ENCODE assay signal across 8 cellular contexts in genomic region chr1:26278303-26278702, GRCh38. TPM values are rescaled to one million over a fixed set of nuclear protein-coding genes. Genes with fewer than 3 reads are reported as not detected.
A peak's percentile ranks its signal among the peaks of the same experiment; 100 is the strongest.
DNase-seq lines count a peak whose midpoint lies in the region; ATAC-seq and TF ChIP-seq lines count a peak whose summit lies in the region.

No MANE protein-coding gene starts in this region.

- no peak overlapping the region for H3K27ac ChIP-seq in HEK293 (ENCODE audit: extremely low read depth, low read depth, low read length)

- H3K4me3 ChIP-seq in HEK293 (ENCODE audit: low read depth, low read length), result no peak overlapping the region
- no peak overlapping the region for H3K4me3 ChIP-seq in fibroblast of villous mesenchyme (ENCODE audit: low read depth, low read length)

- peaks cover 4 to 69% of the 10 kb centered on the region in 2 experiments; a peak in 1 of 3 replicates for H3K36me3 ChIP-seq in HEK293 (ENCODE audit: control insufficient read depth in 2 of 2, insufficient read depth in 1 of 2, low read length in 2 of 2)

- no peaks in the 10 kb centered on the region for H3K9me3 ChIP-seq in HEK293 (ENCODE audit: control insufficient read depth, insufficient read depth, low read depth, low read length)

- no peaks in the 10 kb centered on the region for H3K27me3 Mint-ChIP-seq in activated CD8-positive, alpha-beta T cell treated with anti-CD3 and anti-CD28 coated beads, Interleukin-2, amount 10 ng/mL, durations not matched to agents 7 days and 5 days (ENCODE audit: low read depth)

- H3K36me3 Mint-ChIP-seq in activated CD8-positive, alpha-beta T cell treated with anti-CD3 and anti-CD28 coated beads, Interleukin-2, amount 10 ng/mL, durations not matched to agents 7 days and 5 days (ENCODE audit: low read depth), result peaks cover 77% of the 10 kb centered on the region

- POLR2A ChIA-PET in HEK293 (lab: Yijun Ruan, JAX), result no interaction called here
- POLR2A ChIA-PET in activated CD8-positive, alpha-beta T cell treated with anti-CD3 and anti-CD28 coated beads, Interleukin-2, amount 10 ng/mL, durations not matched to agents 7 days and 5 days (lab: Charles Lee), result interaction anchor here (19.5 kb wide), 1 partner anchor 40 kb away, joined by 409 read pairs; the partner anchor contains the start of gene CD52

- no peak for TF ChIP-seq CTCF in HEK293 (tag by site-specific recombination; IDR thresholded peaks at IDR 0.05)
- TF ChIP-seq CTCF in fibroblast of villous mesenchyme (IDR thresholded peaks at IDR 0.05; ENCODE audit: insufficient read depth, low read depth, low read length), result no peak

- no peak for DNase-seq in activated CD8-positive, alpha-beta T cell treated with anti-CD3 and anti-CD28 coated beads, Interleukin-2, amount 10 ng/mL, durations not matched to agents 7 days and 5 days
- DNase-seq in fibroblast of villous mesenchyme (ENCODE audit: low read depth) (peak; percentile 92), cerebellar cortex (ENCODE audit: low spot score) (no peak), NCI-H146 treated with DMSO at 0.1 percent for 48 hours (lab: John Stamatoyannopoulos, UW; ENCODE audit: unreplicated experiment) (no peak)
- DNase-seq in stimulated activated naive CD8-positive, alpha-beta T cell treated with anti-CD3 and anti-CD28 coated beads, Interleukin-15, Interleukin-2, amounts not matched to agents 100 U/mL and 50 U/mL, for 24 hours, result peak; percentile 43

- H3K27ac Mint-ChIP-seq in activated CD8-positive, alpha-beta T cell treated with anti-CD3 and anti-CD28 coated beads, Interleukin-2, amount 10 ng/mL, durations not matched to agents 7 days and 5 days, result peak overlapping the region; percentile 91

- H3K9me3 Mint-ChIP-seq in activated CD8-positive, alpha-beta T cell treated with anti-CD3 and anti-CD28 coated beads, Interleukin-2, amount 10 ng/mL, durations not matched to agents 7 days and 5 days (ENCODE audit: insufficient read depth), result no peaks in the 10 kb centered on the region

- H3K4me3 Mint-ChIP-seq in activated CD8-positive, alpha-beta T cell treated with anti-CD3 and anti-CD28 coated beads, Interleukin-2, amount 10 ng/mL, durations not matched to agents 7 days and 5 days, result peak overlapping the region; percentile 36

- CTCF ChIA-PET in HEK293 (lab: Yijun Ruan, JAX), result interaction anchor here (0.6 to 5.1 kb wide), 3 partner anchors 43 to 609 kb away, joined by 3 to 50 read pairs (median 6); no protein-coding TSS in a partner anchor
- CTCF ChIA-PET in activated CD8-positive, alpha-beta T cell treated with anti-CD3 and anti-CD28 coated beads, Interleukin-2, amount 10 ng/mL, durations not matched to agents 7 days and 5 days (lab: Charles Lee), result interaction anchor here (1.2 to 9.1 kb wide), 9 partner anchors 10 to 139 kb away, joined by 4 to 206 read pairs (median 39); partner anchors contain the start of genes CD52 and CEP85

- no peak for ATAC-seq in activated CD8-positive, alpha-beta T cell treated with anti-CD3 and anti-CD28 coated beads, Interleukin-2, amount 10 ng/mL, durations not matched to agents 7 days and 5 days
- no peak for ATAC-seq in stimulated activated naive CD8-positive, alpha-beta T cell treated with anti-CD3 and anti-CD28 coated beads, Interleukin-15, Interleukin-2, amounts not matched to agents 100 U/mL and 50 U/mL, for 24 hours
- ATAC-seq in HG03039 (IDR thresholded peaks at IDR 0.05; ENCODE audit: unreplicated experiment) (no peak), GM21447 (IDR thresholded peaks at IDR 0.05; ENCODE audit: unreplicated experiment) (no peak)

- H3K4me1 ChIP-seq in HEK293 (ENCODE audit: control insufficient read depth, insufficient read depth, low read length), result 0 out of 2 replicates have a peak, but pooled peaks cover 3% of the 10 kb centered on the region

- H3K4me1 Mint-ChIP-seq in activated CD8-positive, alpha-beta T cell treated with anti-CD3 and anti-CD28 coated beads, Interleukin-2, amount 10 ng/mL, durations not matched to agents 7 days and 5 days (ENCODE audit: low read depth), result peaks cover 78% of the 10 kb centered on the region

TF ChIP-seq in HEK293, 187 proteins besides CTCF, POLR2A, EP300 and RAD21 (continues in another document):
- TF ChIP-seq ZNF549 (tag by site-specific recombination; IDR thresholded peaks at IDR 0.05), result no peak
- no peak for TF ChIP-seq BCL11A (tag by site-specific recombination; IDR thresholded peaks at IDR 0.05; ENCODE audit: low read depth)
- TF ChIP-seq ZEB2 (tag by site-specific recombination; IDR thresholded peaks at IDR 0.05), result 0 out of 2 replicates have a peak, but pooled peaks have one; percentile 32
- no peak for TF ChIP-seq KLF9 (tag by site-specific recombination; IDR thresholded peaks at IDR 0.05; ENCODE audit: low read depth)
- peak; percentile 38; the same call in 1 of the 2 replicates for TF ChIP-seq ZNF341 (tag by site-specific recombination; IDR thresholded peaks at IDR 0.05; ENCODE audit: low read depth)
- TF ChIP-seq ZNF610 (tag by site-specific recombination; IDR thresholded peaks at IDR 0.05; ENCODE audit: borderline replicate concordance), result no peak
- peak; percentile 92 for TF ChIP-seq ZNF449 (tag by site-specific recombination; IDR thresholded peaks at IDR 0.05)
- TF ChIP-seq ZNF555 (tag by site-specific recombination; conservative IDR thresholded peaks at IDR 0.05), result no peak
- no peak for TF ChIP-seq ZNF654 (tag by site-specific recombination; IDR thresholded peaks at IDR 0.05; ENCODE audit: low read depth)
- no peak for TF ChIP-seq ZNF366 (tag by site-specific recombination; conservative IDR thresholded peaks at IDR 0.05)
- TF ChIP-seq ZNF639 (tag by site-specific recombination; IDR thresholded peaks at IDR 0.05), result no peak
- TF ChIP-seq ZNF558 (tag by site-specific recombination; IDR thresholded peaks at IDR 0.05), result no peak
- TF ChIP-seq ZNF501 (tag by site-specific recombination; IDR thresholded peaks at IDR 0.05), result no peak
- peak; percentile 82 for TF ChIP-seq ZBTB48 (tag by site-specific recombination; IDR thresholded peaks at IDR 0.05)
- TF ChIP-seq GLI2 (tag by site-specific recombination; IDR thresholded peaks at IDR 0.05; ENCODE audit: borderline replicate concordance, low read depth), result no peak
- TF ChIP-seq ZNF510 (tag by site-specific recombination; IDR thresholded peaks at IDR 0.05; ENCODE audit: insufficient replicate concordance), result no peak
- no peak for TF ChIP-seq ZNF335 (tag by site-specific recombination; conservative IDR thresholded peaks at IDR 0.05)
- TF ChIP-seq FEZF1 (tag by site-specific recombination; IDR thresholded peaks at IDR 0.05), result no peak
- TF ChIP-seq ZSCAN30 (tag by site-specific recombination; IDR thresholded peaks at IDR 0.05), result no peak
- TF ChIP-seq YY1 (tag by site-specific recombination; IDR thresholded peaks at IDR 0.05), result no peak
- TF ChIP-seq ZBTB44 (tag by site-specific recombination; IDR thresholded peaks at IDR 0.05), result no peak
- TF ChIP-seq ZNF391 (tag by site-specific recombination; IDR thresholded peaks at IDR 0.05; ENCODE audit: borderline replicate concordance, low read depth), result no peak
- no peak for TF ChIP-seq ZNF140 (tag by site-specific recombination; IDR thresholded peaks at IDR 0.05)

RNA-seq across cellular contexts. Expression of gene SH3BGRL3, which starts 1.6 kb away (rescaled TPM):
- 100 to 1,000 TPM; 795 to 814 TPM for total RNA-seq in activated CD8-positive, alpha-beta T cell treated with anti-CD3 and anti-CD28 coated beads, Interleukin-2, amount 10 ng/mL, durations not matched to agents 7 days and 5 days
- 18.1 and 26.4 TPM in 2 replicates for total RNA-seq in fibroblast of villous mesenchyme

RNA-seq across cellular contexts. Expression of gene UBXN11, which starts 28.1 kb away (rescaled TPM):
- 10 to 100 TPM; 34.4 to 40.9 TPM for total RNA-seq in activated CD8-positive, alpha-beta T cell treated with anti-CD3 and anti-CD28 coated beads, Interleukin-2, amount 10 ng/mL, durations not matched to agents 7 days and 5 days
- 2.9 and 5.6 TPM in 2 replicates for total RNA-seq in fibroblast of villous mesenchyme

RNA-seq across cellular contexts. Expression of gene CD52, which starts 39.5 kb away (rescaled TPM):
- total RNA-seq in activated CD8-positive, alpha-beta T cell treated with anti-CD3 and anti-CD28 coated beads, Interleukin-2, amount 10 ng/mL, durations not matched to agents 7 days and 5 days, result 1,000 to 10,000 TPM; 1,112 to 1,180 TPM
- not detected in 2 replicates for total RNA-seq in fibroblast of villous mesenchyme

RNA-seq across cellular contexts. Expression of gene CEP85, which starts 44.3 kb away (rescaled TPM):
- 10 to 100 TPM; 48.7 to 49.1 TPM for total RNA-seq in activated CD8-positive, alpha-beta T cell treated with anti-CD3 and anti-CD28 coated beads, Interleukin-2, amount 10 ng/mL, durations not matched to agents 7 days and 5 days
- 9.3 and 13.0 TPM in 2 replicates for total RNA-seq in fibroblast of villous mesenchyme

Comparison
In these comparisons a context has a peak if more than half of its experiments do, and no peak if none do; other contexts are left out.
1. DNase-seq: peak in fibroblast of villous mesenchyme (single experiment) and stimulated activated naive CD8-positive, alpha-beta T cell treated with anti-CD3 and anti-CD28 coated beads, Interleukin-15, Interleukin-2, amounts not matched to agents 100 U/mL and 50 U/mL, for 24 hours (single experiment); none in activated CD8-positive, alpha-beta T cell treated with anti-CD3 and anti-CD28 coated beads, Interleukin-2, amount 10 ng/mL, durations not matched to agents 7 days and 5 days (single experiment), cerebellar cortex (single experiment) and NCI-H146 treated with DMSO at 0.1 percent for 48 hours (single experiment).
2. RNA of gene SH3BGRL3, which starts 1.6 kb away (total RNA-seq): 795 to 814 TPM in activated CD8-positive, alpha-beta T cell treated with anti-CD3 and anti-CD28 coated beads, Interleukin-2, amount 10 ng/mL, durations not matched to agents 7 days and 5 days; 18.1 to 26.4 TPM in fibroblast of villous mesenchyme; every median in the first group is over 10 times any median in the second.
3. RNA of gene CD52, which starts 39.5 kb away (total RNA-seq): 1,112 to 1,180 TPM in activated CD8-positive, alpha-beta T cell treated with anti-CD3 and anti-CD28 coated beads, Interleukin-2, amount 10 ng/mL, durations not matched to agents 7 days and 5 days; not detected in fibroblast of villous mesenchyme; every median in the first group is over 1,000 times any median in the second.